In the genomic region with DNA sequence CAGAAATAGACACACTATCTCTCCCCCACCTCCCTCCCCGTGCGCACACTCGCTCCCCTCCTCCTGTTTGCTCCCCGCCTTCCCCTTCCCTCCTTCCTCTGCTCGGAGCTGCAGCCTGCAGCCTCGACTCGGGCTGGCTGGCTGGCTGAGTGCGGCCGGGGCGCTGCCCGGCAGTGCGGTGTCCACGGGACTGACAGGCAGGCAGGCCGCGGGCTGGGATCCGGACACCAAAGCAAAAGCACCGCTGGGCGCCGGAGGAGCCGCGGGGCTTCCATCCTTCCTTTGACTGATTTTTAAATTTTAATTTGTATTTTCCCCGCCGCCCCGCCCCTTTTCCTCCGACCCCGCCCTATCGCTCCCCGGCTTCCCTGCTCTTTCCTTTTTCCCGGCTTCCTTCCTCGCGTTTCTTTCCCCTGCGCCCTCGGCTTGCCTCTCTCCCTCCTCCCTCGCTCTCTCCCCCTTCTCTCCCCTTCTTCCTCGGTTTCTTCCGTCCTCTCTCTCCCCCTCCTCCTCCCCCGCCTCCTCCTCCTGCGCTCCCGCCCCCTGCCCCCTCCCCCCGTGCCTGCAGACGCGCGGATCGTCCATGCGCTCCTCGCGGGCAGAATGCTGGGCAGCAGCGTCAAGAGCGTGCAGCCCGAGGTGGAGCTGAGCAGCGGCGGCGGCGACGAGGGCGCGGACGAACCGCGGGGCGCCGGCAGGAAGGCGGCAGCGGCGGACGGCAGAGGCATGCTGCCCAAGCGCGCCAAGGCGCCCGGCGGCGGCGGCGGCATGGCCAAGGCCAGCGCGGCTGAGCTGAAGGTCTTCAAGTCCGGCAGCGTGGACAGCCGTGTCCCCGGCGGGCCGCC, we compare ENCODE assay signal across 8 cellular contexts.
A peak's percentile ranks its signal among the peaks of the same experiment; 100 is the strongest.
DNase-seq lines count a peak whose midpoint lies in the region; ATAC-seq and TF ChIP-seq lines count a peak whose summit lies in the region.

No MANE protein-coding gene starts in this region.

- H3K4me3 ChIP-seq in NT2/D1 (ENCODE audit: insufficient read length, low read depth), result peak overlapping the region; percentile 78
- peak overlapping the region; percentile 80 for H3K4me3 ChIP-seq in endodermal cell (ENCODE audit: low read length)
- peak overlapping the region; percentile 29 to 42 for H3K4me3 ChIP-seq in aorta (ENCODE audit: low read length in 2 of 2)

- DNase-seq in activated T-cell treated with anti-CD3 and anti-CD28 coated beads, Interleukin-2, amount 50 U/mL, for 24 hours, result no peak
- DNase-seq in activated T-cell treated with anti-CD3 and anti-CD28 coated beads for 4 hours (no peak), NT2/D1 (ENCODE audit: low read depth, low spot score) (no peak), endodermal cell (peak; percentile 81), midbrain (lab: John Stamatoyannopoulos, UW) (peak; percentile 63), aorta (peak; percentile 67 to 85), mesenteric fat pad (ENCODE audit: low spot score) (no peak)

- no peak overlapping the region for H3K27ac ChIP-seq in endodermal cell (ENCODE audit: low read depth, low read length)
- H3K27ac ChIP-seq in aorta (ENCODE audit: low read depth in 1 of 2, low read length in 2 of 2), result no peak overlapping the region

- H3K9me3 ChIP-seq in NT2/D1 (ENCODE audit: insufficient read depth, low read length), result no peaks in the 10 kb centered on the region
- no peaks in the 10 kb centered on the region for H3K9me3 ChIP-seq in endodermal cell (ENCODE audit: control insufficient read depth, low read length)
- no peaks in the 10 kb centered on the region for H3K9me3 ChIP-seq in aorta (ENCODE audit: control insufficient read depth, low read length)

- ATAC-seq in aorta (ENCODE audit: low FRiP score) (peak; percentile 55), GM19395 (IDR thresholded peaks at IDR 0.05; ENCODE audit: unreplicated experiment) (no peak)

- H3K27ac Mint-ChIP-seq in activated T-cell treated with anti-CD3 and anti-CD28 coated beads, Interleukin-2, amount 50 U/mL, for 24 hours, result no peak overlapping the region
- H3K27ac Mint-ChIP-seq in endodermal cell, result no peak overlapping the region

- peaks cover 24% of the 10 kb centered on the region for H3K4me1 ChIP-seq in NT2/D1 (ENCODE audit: insufficient read depth, insufficient read length)
- H3K4me1 ChIP-seq in endodermal cell (ENCODE audit: control insufficient read depth, insufficient read depth, low read length), result no peaks in the 10 kb centered on the region
- peaks cover 0 to 4% of the 10 kb centered on the region in 2 donors for H3K4me1 ChIP-seq in aorta (ENCODE audit: control insufficient read depth in 1 of 2, insufficient read depth in 2 of 2, low read length in 2 of 2)

- H3K4me3 Mint-ChIP-seq in activated T-cell treated with anti-CD3 and anti-CD28 coated beads, Interleukin-2, amount 50 U/mL, for 24 hours, result peak overlapping the region; percentile 16
- peak overlapping the region; percentile 57 for H3K4me3 Mint-ChIP-seq in endodermal cell

- no peaks in the 10 kb centered on the region for H3K36me3 Mint-ChIP-seq in activated T-cell treated with anti-CD3 and anti-CD28 coated beads, Interleukin-2, amount 50 U/mL, for 24 hours (ENCODE audit: low read depth)
- peaks cover 9% of the 10 kb centered on the region for H3K36me3 Mint-ChIP-seq in endodermal cell (ENCODE audit: low read depth)

- 0% methylated on average over 27 to 79 of the region's 82 CpGs for WGBS in endodermal cell (ENCODE audit: insufficient coverage in 1 of 2, insufficient read length in 1 of 2), 2 experiments
- 1% methylated on average over 70 to 82 of the region's 82 CpGs for WGBS in aorta, 2 donors

- H3K9me3 Mint-ChIP-seq in activated T-cell treated with anti-CD3 and anti-CD28 coated beads, Interleukin-2, amount 50 U/mL, for 24 hours, result no peaks in the 10 kb centered on the region
- H3K9me3 Mint-ChIP-seq in endodermal cell, result no peaks in the 10 kb centered on the region

- H3K27me3 ChIP-seq in NT2/D1 (ENCODE audit: insufficient read depth, insufficient read length), result peaks cover 45% of the 10 kb centered on the region
- H3K27me3 ChIP-seq in endodermal cell (ENCODE audit: control insufficient read depth, insufficient read depth, low read length, poor library complexity, severe bottlenecking), result peaks cover 63% of the 10 kb centered on the region
- H3K27me3 ChIP-seq in aorta (ENCODE audit: control insufficient read depth in 1 of 2, insufficient read depth in 2 of 2, low read length in 1 of 2), result no peaks in the 10 kb centered on the region

- H3K9ac ChIP-seq in NT2/D1 (ENCODE audit: insufficient read length, low read depth) (peak overlapping the region; percentile 92), endodermal cell (ENCODE audit: extremely low read depth, low read length, poor library complexity, severe bottlenecking) (no peak overlapping the region)

- intact Hi-C loops in aorta (cut with DNase I), result loop anchor here in 1 of 2 donors (2.0 kb wide), 1 partner anchor 19 kb away; no protein-coding TSS in a partner anchor

- H3K27me3 Mint-ChIP-seq in activated T-cell treated with anti-CD3 and anti-CD28 coated beads, Interleukin-2, amount 50 U/mL, for 24 hours, result peaks cover 54% of the 10 kb centered on the region
- H3K27me3 Mint-ChIP-seq in endodermal cell (ENCODE audit: insufficient read depth), result peaks cover 86% of the 10 kb centered on the region

- TF ChIP-seq CTCF in endodermal cell (conservative IDR thresholded peaks at IDR 0.05), result no peak

- H3K4me1 Mint-ChIP-seq in activated T-cell treated with anti-CD3 and anti-CD28 coated beads, Interleukin-2, amount 50 U/mL, for 24 hours (ENCODE audit: low read depth), result peaks cover 4% of the 10 kb centered on the region
- peaks cover 17% of the 10 kb centered on the region for H3K4me1 Mint-ChIP-seq in endodermal cell

- H3K36me3 ChIP-seq in NT2/D1 (ENCODE audit: insufficient read depth, insufficient read length, low read length) (no peaks in the 10 kb centered on the region), endodermal cell (ENCODE audit: control insufficient read depth, insufficient read depth, low read length) (no peaks in the 10 kb centered on the region), aorta (ENCODE audit: control insufficient read depth in 1 of 2, insufficient read depth in 2 of 2, low read length in 1 of 2) (no peaks in the 10 kb centered on the region)

Comparison
In these comparisons a context has a peak if more than half of its experiments do, and no peak if none do; other contexts are left out.
1. DNase-seq: peak in endodermal cell (single experiment), midbrain (single experiment) and aorta (2 of 2); none in activated T-cell treated with anti-CD3 and anti-CD28 coated beads, Interleukin-2, amount 50 U/mL, for 24 hours (single experiment), activated T-cell treated with anti-CD3 and anti-CD28 coated beads for 4 hours (single experiment), NT2/D1 (single experiment) and mesenteric fat pad (single experiment).
2. Peak in every context shown above with its lines, with median percentiles within 50 percentile points of each other: H3K4me3 ChIP-seq.